In the genomic region with DNA sequence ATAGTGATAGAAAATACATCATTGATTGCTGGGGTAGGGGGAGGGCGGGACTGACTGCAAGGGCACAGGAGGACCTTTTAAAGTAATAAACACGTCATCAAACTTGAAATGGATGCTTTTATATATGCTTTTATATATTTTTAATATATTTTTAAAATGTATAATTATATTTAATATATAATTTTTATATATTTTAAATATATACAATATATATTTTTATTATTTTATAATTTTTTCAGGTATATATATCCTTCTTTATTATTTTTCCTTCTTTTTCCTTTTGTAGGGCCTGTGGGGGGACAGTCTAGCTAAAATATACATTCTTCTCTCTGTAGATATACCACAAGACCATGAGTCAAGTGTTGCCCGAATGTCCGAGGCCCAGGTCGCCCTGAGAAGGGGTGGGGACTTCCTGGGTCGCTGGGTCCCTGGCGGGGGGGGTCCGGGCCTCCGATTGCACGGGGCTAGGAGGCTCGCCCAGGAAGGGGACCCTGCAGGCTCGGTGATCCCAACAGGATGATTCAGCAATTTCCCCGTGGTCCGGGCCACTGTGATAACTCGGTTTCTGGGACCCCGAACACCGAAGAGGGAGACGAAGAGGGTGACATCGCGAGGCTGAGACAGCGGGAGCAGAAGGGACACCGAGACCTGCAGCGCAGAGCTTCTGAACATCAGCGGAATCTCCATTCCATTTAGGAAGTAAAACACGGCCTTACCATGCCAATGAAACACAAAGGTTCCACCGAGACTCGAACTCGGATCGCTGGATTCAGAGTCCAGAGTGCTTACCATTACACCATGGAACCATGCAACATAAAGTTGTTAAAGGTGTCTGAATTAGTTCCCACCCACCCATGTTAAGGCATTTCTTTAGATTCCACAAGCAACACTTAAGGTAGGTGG, we compare ENCODE assay signal across 9 cellular contexts.
A peak's percentile ranks its signal among the peaks of the same experiment; 100 is the strongest.
DNase-seq lines count a peak whose midpoint lies in the region; ATAC-seq and TF ChIP-seq lines count a peak whose summit lies in the region.
"Had no signal": no experiment of that assay in that cellular context is flagged by ENCODE, and none has a peak within 500 bp of the region (broad histone marks: within the 10 kb centered on the region; RNA-seq: fewer than 3 reads in every experiment).

No MANE protein-coding gene starts in this region.

- no peak overlapping the region for H3K27ac ChIP-seq in ascending aorta

- H3K9me3 ChIP-seq in ascending aorta, result no peaks in the 10 kb centered on the region
- H3K9me3 ChIP-seq: mucosa of descending colon had no signal

- H3K27me3 ChIP-seq in H7 (ENCODE audit: control insufficient read depth, insufficient read depth, low read length) (no peaks in the 10 kb centered on the region), ascending aorta (no peaks in the 10 kb centered on the region)

- H3K4me3 ChIP-seq in H7 (ENCODE audit: insufficient read depth, low read depth, low read length) (peak overlapping the region; percentile 61), ascending aorta (no peak overlapping the region)
- H3K4me3 ChIP-seq: mucosa of descending colon had no signal

- in situ Hi-C loops in ACHN (cut with HindIII; ENCODE audit: low pct_ligation_motif_present, low pct_unique_long_range_greater_than_20kb, low sequenced_read_pairs), result no loop called here

- peak; percentile 65 for ATAC-seq in esophagus mucosa

- DNase-seq in H7, result peak; percentile 71
- DNase-seq in SHP77 (lab: John Stamatoyannopoulos, UW), result peak; percentile 86
- DNase-seq in renal cortical epithelial cell (ENCODE audit: low read depth), result peak; percentile 25
- DNase-seq in NCI-H524 (lab: John Stamatoyannopoulos, UW), result no peak
- DNase-seq in HuH-7 (ENCODE audit: low spot score), result no peak
- no peak for DNase-seq in ACHN
- DNase-seq in ascending aorta (ENCODE audit: low spot score in 2 of 2), result no peak

- H3K36me3 ChIP-seq in H7 (replicated peaks; ENCODE audit: control insufficient read depth, insufficient read depth, low read length) (no peaks in the 10 kb centered on the region), ascending aorta (no peaks in the 10 kb centered on the region)

- intact Hi-C loops in ascending aorta (cut with DNase I), result no loop called here

- no peak for TF ChIP-seq CTCF in ascending aorta (IDR thresholded peaks at IDR 0.05)

- peaks cover 0 to 7% of the 10 kb centered on the region in 2 donors for H3K4me1 ChIP-seq in ascending aorta

Comparison
In these comparisons a context has a peak if more than half of its experiments do, and no peak if none do; other contexts are left out.
1. DNase-seq: peak in H7 (single experiment), SHP77 (2 of 2) and renal cortical epithelial cell (single experiment); none in NCI-H524 (0 of 2), HuH-7 (single experiment), ACHN (single experiment) and ascending aorta (0 of 2).